ENCODE assay signal across 3 cellular contexts in genomic region chr2:87750560-87750959, GRCh38. TPM values are rescaled to one million over a fixed set of nuclear protein-coding genes. Genes with fewer than 3 reads are reported as not detected.
"Had no signal": no experiment of that assay in that cellular context is flagged by ENCODE, and none has a peak within 500 bp of the region (broad histone marks: within the 10 kb centered on the region; RNA-seq: fewer than 3 reads in every experiment).

No MANE protein-coding gene starts in this region.

RNA-seq across cellular contexts. Expression of gene PLGLB2, which starts 2.7 kb away (rescaled TPM):
- total RNA-seq: epithelial cell of proximal tubule, foreskin keratinocyte, kidney had no signal
